27 cellular contexts compared by ENCODE assay signal in genomic region chr2:210592706-210593105, GRCh38.
"Had no signal": no experiment of that assay in that cellular context is flagged by ENCODE, and none has a peak within 500 bp of the region (broad histone marks: within the 10 kb centered on the region; RNA-seq: fewer than 3 reads in every experiment).

No MANE protein-coding gene starts in this region.

- H3K36me3 Mint-ChIP-seq: activated naive CD4-positive, alpha-beta T cell treated with anti-CD3 and anti-CD28 coated beads, Interleukin-2, amount 50 U/mL, for 24 hours; activated naive CD8-positive, alpha-beta T cell treated with anti-CD3 and anti-CD28 coated beads, Interleukin-2, amount 10 ng/mL, durations not matched to agents 7 days and 5 days had no signal

- H3K4me1 ChIP-seq: ascending aorta, breast epithelium had no signal

- H3K9me3 ChIP-seq: ascending aorta, MG63 had no signal

- H3K27me3 ChIP-seq: ascending aorta, breast epithelium, MG63 had no signal

- H3K4me1 Mint-ChIP-seq: activated CD4-positive, alpha-beta T cell treated with anti-CD3 and anti-CD28 coated beads, Interleukin-2, amount 10 ng/mL, durations not matched to agents 7 days and 5 days; activated naive CD4-positive, alpha-beta T cell treated with anti-CD3 and anti-CD28 coated beads, Interleukin-2, amount 50 U/mL, for 24 hours; activated naive CD8-positive, alpha-beta T cell treated with anti-CD3 and anti-CD28 coated beads, Interleukin-2, amount 10 ng/mL, durations not matched to agents 7 days and 5 days had no signal

- H3K9me3 Mint-ChIP-seq: activated CD4-positive, alpha-beta T cell treated with anti-CD3 and anti-CD28 coated beads, Interleukin-2, amount 10 ng/mL, durations not matched to agents 7 days and 5 days; activated naive CD4-positive, alpha-beta T cell treated with anti-CD3 and anti-CD28 coated beads, Interleukin-2, amount 50 U/mL, for 24 hours; activated naive CD8-positive, alpha-beta T cell treated with anti-CD3 and anti-CD28 coated beads, Interleukin-2, amount 10 ng/mL, durations not matched to agents 7 days and 5 days; activated T-helper 2 cell treated with anti-CD3 and anti-CD28 coated beads, Interferon-gamma antibody, Interleukin-2, Interleukin-4, amounts not matched to agents 10 μg/mL and 5 μg/mL and 100 μg/mL, durations not matched to agents 14 hours and 24 hours and 36 hours had no signal

- H3K27ac ChIP-seq: ascending aorta, breast epithelium, WERI-Rb-1 had no signal

- H3K27ac Mint-ChIP-seq: activated CD4-positive, alpha-beta T cell treated with anti-CD3 and anti-CD28 coated beads, Interleukin-2, amount 10 ng/mL, durations not matched to agents 7 days and 5 days; activated CD8-positive, alpha-beta T cell treated with anti-CD3 and anti-CD28 coated beads, Interleukin-2, amount 10 ng/mL, durations not matched to agents 7 days and 5 days; activated naive CD4-positive, alpha-beta T cell treated with anti-CD3 and anti-CD28 coated beads, Interleukin-2, amount 50 U/mL, for 24 hours; activated naive CD8-positive, alpha-beta T cell treated with anti-CD3 and anti-CD28 coated beads, Interleukin-2, amount 10 ng/mL, durations not matched to agents 7 days and 5 days; activated T-cell treated with anti-CD3 and anti-CD28 coated beads, Interleukin-2, amount 50 U/mL, for 24 hours; activated T-helper 2 cell treated with anti-CD3 and anti-CD28 coated beads, Interferon-gamma antibody, Interleukin-2, Interleukin-4, amounts not matched to agents 10 μg/mL and 5 μg/mL and 100 μg/mL, durations not matched to agents 14 hours and 24 hours and 36 hours had no signal

- H3K4me3 Mint-ChIP-seq: activated CD4-positive, alpha-beta T cell treated with anti-CD3 and anti-CD28 coated beads, Interleukin-2, amount 10 ng/mL, durations not matched to agents 7 days and 5 days; activated CD8-positive, alpha-beta T cell treated with anti-CD3 and anti-CD28 coated beads, Interleukin-2, amount 10 ng/mL, durations not matched to agents 7 days and 5 days; activated naive CD4-positive, alpha-beta T cell treated with anti-CD3 and anti-CD28 coated beads, Interleukin-2, amount 50 U/mL, for 24 hours; activated naive CD8-positive, alpha-beta T cell treated with anti-CD3 and anti-CD28 coated beads, Interleukin-2, amount 10 ng/mL, durations not matched to agents 7 days and 5 days; activated T-cell treated with anti-CD3 and anti-CD28 coated beads, Interleukin-2, amount 50 U/mL, for 24 hours had no signal

- H3K4me3 ChIP-seq: ascending aorta, breast epithelium, MG63 had no signal

- H3K36me3 ChIP-seq: ascending aorta, breast epithelium, MG63, WERI-Rb-1 had no signal

- DNase-seq: activated CD4-positive, alpha-beta T cell treated with anti-CD3 and anti-CD28 coated beads, Interleukin-2, amount 10 ng/mL, durations not matched to agents 7 days and 5 days; activated CD4-positive, alpha-beta T cell treated with anti-CD3 and anti-CD28 coated beads, Interleukin-2, amount 50 U/mL, for 48 hours; activated CD8-positive, alpha-beta T cell treated with anti-CD3 and anti-CD28 coated beads, Interleukin-2, amount 10 ng/mL, durations not matched to agents 7 days and 5 days; activated gamma-delta T cell; activated naive CD4-positive, alpha-beta T cell treated with Interleukin-2 at 50 U/mL for 16 hours; activated naive CD8-positive, alpha-beta T cell treated with anti-CD3 and anti-CD28 coated beads, Interleukin-2, amount 10 ng/mL, durations not matched to agents 7 days and 5 days; activated T-cell treated with anti-CD3 and anti-CD28 coated beads, Interleukin-2, amount 50 U/mL, for 24 hours; amygdala; Karpas-422; KBM-7; MG63; NCI-H1048; NCI-H1105 treated with DMSO at 0.1 percent for 48 hours; NCI-H1436; NCI-H1694; NCI-H1930; NCI-H2081 treated with DMSO at 0.1 percent for 48 hours; NCI-H510A; NCI-H748 treated with DMSO at 0.1 percent for 48 hours; SHP77; SW 1271; T1000; WERI-Rb-1 had no signal

- H3K27me3 Mint-ChIP-seq: activated CD4-positive, alpha-beta T cell treated with anti-CD3 and anti-CD28 coated beads, Interleukin-2, amount 10 ng/mL, durations not matched to agents 7 days and 5 days; activated naive CD4-positive, alpha-beta T cell treated with anti-CD3 and anti-CD28 coated beads, Interleukin-2, amount 50 U/mL, for 24 hours; activated naive CD8-positive, alpha-beta T cell treated with anti-CD3 and anti-CD28 coated beads, Interleukin-2, amount 10 ng/mL, durations not matched to agents 7 days and 5 days; activated T-cell treated with anti-CD3 and anti-CD28 coated beads, Interleukin-2, amount 50 U/mL, for 24 hours had no signal
